Comparison of ENCODE assay signal across 8 cellular contexts in the genomic region with DNA sequence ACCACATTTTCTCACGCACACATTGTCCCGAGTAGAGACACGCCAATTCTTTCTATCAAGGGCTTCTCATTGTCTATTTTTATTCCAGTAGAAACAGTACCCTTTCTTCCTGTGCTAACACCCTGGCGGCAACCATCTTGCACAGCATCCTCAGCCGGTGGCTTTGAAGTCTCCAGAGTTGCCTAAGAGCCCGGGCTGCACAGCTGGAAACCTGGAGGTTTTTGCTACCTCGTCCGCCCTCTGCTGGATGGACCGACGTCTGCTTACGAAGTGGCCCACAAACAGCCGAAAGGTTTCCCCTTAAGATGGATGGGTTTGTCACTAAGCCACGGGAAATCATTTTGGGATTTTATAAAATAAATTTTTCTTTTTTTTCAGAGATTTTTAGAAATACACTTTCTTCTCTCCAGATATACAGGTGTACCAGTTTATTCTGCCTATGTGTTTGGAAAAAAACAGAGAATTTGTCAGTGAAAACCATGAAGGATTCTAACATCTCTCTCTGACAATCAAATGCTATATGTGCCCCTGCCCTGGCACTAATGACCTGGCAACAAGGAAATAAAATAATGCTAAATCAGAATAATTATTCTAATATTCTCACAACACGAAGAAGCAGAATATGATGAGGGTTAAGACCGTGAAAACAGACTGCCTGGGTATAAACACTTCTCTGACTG.
DNase-seq lines count a peak whose midpoint lies in the region; ATAC-seq and TF ChIP-seq lines count a peak whose summit lies in the region.

No MANE protein-coding gene starts in this region.

- intact Hi-C loops in PC-9 (cut with micrococcal nuclease; ENCODE audit: unreplicated experiment), result loop anchor here (1.0 to 10.0 kb wide), 2 partner anchors 82 to 159 kb away; a partner anchor contains a TSS

- H3K36me3 ChIP-seq in PC-9 (ENCODE audit: low read depth), result no peaks in the 10 kb centered on the region

- H3K27ac ChIP-seq in PC-9, result no peak overlapping the region

- no peaks in the 10 kb centered on the region for H3K27me3 ChIP-seq in PC-9 (ENCODE audit: insufficient read depth, low read depth)

- H3K4me3 Mint-ChIP-seq in nephron progenitor cell, result no peak overlapping the region

- no peaks in the 10 kb centered on the region for H3K9me3 ChIP-seq in PC-9 (ENCODE audit: insufficient read depth, low read depth)

- no peak for TF ChIP-seq EP300 in Ishikawa (IDR thresholded peaks at IDR 0.05; ENCODE audit: borderline replicate concordance)

- H3F3A ChIP-seq in PC-9 (ENCODE audit: insufficient read depth, low read depth), result no peaks in the 10 kb centered on the region

- no TSS peak for BruUV-seq in PC-9 (replicated peaks; lab: Mats Ljungman, UMichigan)

- no peaks in the 10 kb centered on the region for H3K36me3 Mint-ChIP-seq in nephron progenitor cell (ENCODE audit: low read depth)

- H4K20me1 ChIP-seq in PC-9 (ENCODE audit: insufficient read depth), result no peaks in the 10 kb centered on the region

- no peak overlapping the region for H3K4me2 ChIP-seq in PC-9

- CTCF ChIA-PET in PC-9 (lab: Charles Lee), result no interaction called here

- POLR2A ChIA-PET in PC-9 (lab: Charles Lee; ENCODE audit: unreplicated experiment), result no interaction called here

- no peak overlapping the region for H2AFZ ChIP-seq in PC-9

- TF ChIP-seq CTCF in PC-9 (conservative IDR thresholded peaks at IDR 0.05) (peak; percentile 81), nephron progenitor cell (IDR thresholded peaks at IDR 0.05) (peak; percentile 83)

- DNase-seq in D341Med (ENCODE audit: low spot score) (peak; percentile 71), PC-9 (peak; percentile 61 to 72), activated T-cell treated with anti-CD3 and anti-CD28 coated beads for 48 hours (ENCODE audit: low read depth) (peak; percentile 66), fibroblast of gingiva (ENCODE audit: low read depth) (peak; percentile 75), nephron progenitor cell (peak; percentile 88), stromal cell of bone marrow (ENCODE audit: low read depth) (peak; percentile 67)

- peak; percentile 85 for TF ChIP-seq RAD21 in Ishikawa (IDR thresholded peaks at IDR 0.05; ENCODE audit: low read depth)

- H3K27me3 Mint-ChIP-seq in nephron progenitor cell (ENCODE audit: low read depth, poor library complexity), result no peaks in the 10 kb centered on the region

- no peaks in the 10 kb centered on the region for H3K9me2 ChIP-seq in PC-9 (ENCODE audit: insufficient read depth)

- no peaks in the 10 kb centered on the region for H3K79me2 ChIP-seq in PC-9 (ENCODE audit: low read depth)

- no peaks in the 10 kb centered on the region for H3K4me1 ChIP-seq in PC-9 (replicated peaks; ENCODE audit: insufficient read depth)

- no peaks in the 10 kb centered on the region for H3K9me3 Mint-ChIP-seq in nephron progenitor cell

- H3K4me3 ChIP-seq in PC-9, result no peak overlapping the region

- no peak overlapping the region for H3K27ac Mint-ChIP-seq in nephron progenitor cell

- peaks cover 5% of the 10 kb centered on the region for H3K4me1 Mint-ChIP-seq in nephron progenitor cell

- ATAC-seq in GM21447 (IDR thresholded peaks at IDR 0.05; ENCODE audit: unreplicated experiment), result peak; percentile 88

TF ChIP-seq in Ishikawa, 13 proteins besides CTCF, POLR2A, EP300 and RAD21:
- no peak for TF ChIP-seq EGR1 (IDR thresholded peaks at IDR 0.05)
- TF ChIP-seq TCF12 (IDR thresholded peaks at IDR 0.05; ENCODE audit: low read depth), result 0 out of 2 replicates have a peak, but pooled peaks have one; percentile 20
- TF ChIP-seq, protein P1, sequence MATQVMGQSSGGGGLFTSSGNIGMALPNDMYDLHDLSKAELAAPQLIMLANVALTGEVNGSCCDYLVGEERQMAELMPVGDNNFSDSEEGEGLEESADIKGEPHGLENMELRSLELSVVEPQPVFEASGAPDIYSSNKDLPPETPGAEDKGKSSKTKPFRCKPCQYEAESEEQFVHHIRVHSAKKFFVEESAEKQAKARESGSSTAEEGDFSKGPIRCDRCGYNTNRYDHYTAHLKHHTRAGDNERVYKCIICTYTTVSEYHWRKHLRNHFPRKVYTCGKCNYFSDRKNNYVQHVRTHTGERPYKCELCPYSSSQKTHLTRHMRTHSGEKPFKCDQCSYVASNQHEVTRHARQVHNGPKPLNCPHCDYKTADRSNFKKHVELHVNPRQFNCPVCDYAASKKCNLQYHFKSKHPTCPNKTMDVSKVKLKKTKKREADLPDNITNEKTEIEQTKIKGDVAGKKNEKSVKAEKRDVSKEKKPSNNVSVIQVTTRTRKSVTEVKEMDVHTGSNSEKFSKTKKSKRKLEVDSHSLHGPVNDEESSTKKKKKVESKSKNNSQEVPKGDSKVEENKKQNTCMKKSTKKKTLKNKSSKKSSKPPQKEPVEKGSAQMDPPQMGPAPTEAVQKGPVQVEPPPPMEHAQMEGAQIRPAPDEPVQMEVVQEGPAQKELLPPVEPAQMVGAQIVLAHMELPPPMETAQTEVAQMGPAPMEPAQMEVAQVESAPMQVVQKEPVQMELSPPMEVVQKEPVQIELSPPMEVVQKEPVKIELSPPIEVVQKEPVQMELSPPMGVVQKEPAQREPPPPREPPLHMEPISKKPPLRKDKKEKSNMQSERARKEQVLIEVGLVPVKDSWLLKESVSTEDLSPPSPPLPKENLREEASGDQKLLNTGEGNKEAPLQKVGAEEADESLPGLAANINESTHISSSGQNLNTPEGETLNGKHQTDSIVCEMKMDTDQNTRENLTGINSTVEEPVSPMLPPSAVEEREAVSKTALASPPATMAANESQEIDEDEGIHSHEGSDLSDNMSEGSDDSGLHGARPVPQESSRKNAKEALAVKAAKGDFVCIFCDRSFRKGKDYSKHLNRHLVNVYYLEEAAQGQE (IDR thresholded peaks at IDR 0.05; ENCODE audit: low read depth), result no peak
- no peak for TF ChIP-seq FOXM1 (IDR thresholded peaks at IDR 0.05; ENCODE audit: borderline replicate concordance, low read depth)
- no peak for TF ChIP-seq ZBTB7A (IDR thresholded peaks at IDR 0.05; ENCODE audit: low read depth)
- TF ChIP-seq YY1 (IDR thresholded peaks at IDR 0.05; ENCODE audit: low read depth), result peak; percentile 73
- 0 out of 2 replicates have a peak, but pooled peaks have one; percentile 24 for TF ChIP-seq TEAD4 (IDR thresholded peaks at IDR 0.05)
- TF ChIP-seq, protein P2, sequence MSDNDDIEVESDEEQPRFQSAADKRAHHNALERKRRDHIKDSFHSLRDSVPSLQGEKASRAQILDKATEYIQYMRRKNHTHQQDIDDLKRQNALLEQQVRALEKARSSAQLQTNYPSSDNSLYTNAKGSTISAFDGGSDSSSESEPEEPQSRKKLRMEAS (IDR thresholded peaks at IDR 0.05), result no peak
- TF ChIP-seq CREB1 (IDR thresholded peaks at IDR 0.05; ENCODE audit: low read depth), result no peak
- TF ChIP-seq, protein P3, sequence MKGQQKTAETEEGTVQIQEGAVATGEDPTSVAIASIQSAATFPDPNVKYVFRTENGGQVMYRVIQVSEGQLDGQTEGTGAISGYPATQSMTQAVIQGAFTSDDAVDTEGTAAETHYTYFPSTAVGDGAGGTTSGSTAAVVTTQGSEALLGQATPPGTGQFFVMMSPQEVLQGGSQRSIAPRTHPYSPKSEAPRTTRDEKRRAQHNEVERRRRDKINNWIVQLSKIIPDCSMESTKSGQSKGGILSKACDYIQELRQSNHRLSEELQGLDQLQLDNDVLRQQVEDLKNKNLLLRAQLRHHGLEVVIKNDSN (IDR thresholded peaks at IDR 0.05), result no peak
- TF ChIP-seq CEBPB (IDR thresholded peaks at IDR 0.05), result peak; percentile 97
- no peak for TF ChIP-seq NFIC (IDR thresholded peaks at IDR 0.05)
- no peak for TF ChIP-seq TAF1 (IDR thresholded peaks at IDR 0.05; ENCODE audit: low read depth)
